Comparison of ENCODE assay signal across 8 cellular contexts in genomic region chr1:166875302-166875733, GRCh38. TPM values are rescaled to one million over a fixed set of nuclear protein-coding genes. Genes with fewer than 3 reads are reported as not detected.
DNase-seq lines count a peak whose midpoint lies in the region; ATAC-seq and TF ChIP-seq lines count a peak whose summit lies in the region.

No MANE protein-coding gene starts in this region.

- H3K36me3 ChIP-seq in adrenal gland (replicated peaks in 1 of 2) = no peaks in the 10 kb centered on the region
- no peaks in the 10 kb centered on the region for H3K36me3 ChIP-seq in right lobe of liver
- no peaks in the 10 kb centered on the region for H3K36me3 ChIP-seq in transverse colon

- H3K27me3 ChIP-seq in adrenal gland (no peaks in the 10 kb centered on the region), right lobe of liver (no peaks in the 10 kb centered on the region), transverse colon (no peaks in the 10 kb centered on the region)

- peak overlapping the region; percentile 69 for H3K27ac Mint-ChIP-seq in activated T-cell treated with anti-CD3 and anti-CD28 coated beads, Interleukin-2, amount 50 U/mL, for 72 hours

- DNase-seq in activated T-cell treated with anti-CD3 and anti-CD28 coated beads, Interleukin-2, amount 50 U/mL, for 72 hours = no peak
- DNase-seq in activated T-cell treated with anti-CD3 and anti-CD28 coated beads, Interleukin-2, amount 50 U/mL, for 48 hours = no peak
- no peak for DNase-seq in adrenal gland
- DNase-seq in right lobe of liver = no peak
- DNase-seq in transverse colon = no peak
- DNase-seq in AG08396 (ENCODE audit: low spot score) = no peak
- no peak for DNase-seq in COLO668 (lab: John Stamatoyannopoulos, UW; ENCODE audit: unreplicated experiment)
- DNase-seq in NCI-H128 (lab: John Stamatoyannopoulos, UW; ENCODE audit: unreplicated experiment) = no peak

- TF ChIP-seq CTCF in adrenal gland (IDR thresholded peaks at IDR 0.05) = no peak
- no peak for TF ChIP-seq CTCF in right lobe of liver (IDR thresholded peaks at IDR 0.05)
- TF ChIP-seq CTCF in transverse colon (IDR thresholded peaks at IDR 0.05) = no peak

- no peaks in the 10 kb centered on the region for H3K27me3 Mint-ChIP-seq in activated T-cell treated with anti-CD3 and anti-CD28 coated beads, Interleukin-2, amount 50 U/mL, for 72 hours (ENCODE audit: low read depth)

- intact Hi-C loops in adrenal gland (cut with DNase I) = no loop called here
- intact Hi-C loops in right lobe of liver (cut with DNase I) = no loop called here
- intact Hi-C loops in transverse colon (cut with DNase I; ENCODE audit: low total_unique reads) = no loop called here

- H3K4me3 ChIP-seq in adrenal gland (peak overlapping the region; percentile 52 to 92 (median 68)), right lobe of liver (peak overlapping the region; percentile 84 to 95 (median 84)), transverse colon (peak overlapping the region; percentile 75 to 95 (median 84))

- WGBS in adrenal gland, 4 donors = 38 to 46% (median 43%) methylated on average over 8 of the region's 8 CpGs
- WGBS in right lobe of liver (ENCODE audit: insufficient coverage, low coverage, low lambda C conversion rate, missing lambda C conversion rate) = 12% methylated on average over 8 of the region's 8 CpGs
- 38 to 60% methylated on average over 1 to 8 of the region's 8 CpGs for WGBS in transverse colon (ENCODE audit: low coverage in 1 of 2), 2 donors

- no peaks in the 10 kb centered on the region for H3K9me3 ChIP-seq in adrenal gland (replicated peaks in 1 of 3)
- no peaks in the 10 kb centered on the region for H3K9me3 ChIP-seq in right lobe of liver
- no peaks in the 10 kb centered on the region for H3K9me3 ChIP-seq in transverse colon

- H3K4me1 ChIP-seq in adrenal gland (replicated peaks in 1 of 2) = peaks cover 6 to 39% of the 10 kb centered on the region in 2 donors
- H3K4me1 ChIP-seq in right lobe of liver = peaks cover 0 to 53% (median 13%) of the 10 kb centered on the region in 4 donors
- H3K4me1 ChIP-seq in transverse colon = peaks cover 8 to 26% (median 20%) of the 10 kb centered on the region in 4 donors

- no peak for ATAC-seq in activated T-cell treated with anti-CD3 and anti-CD28 coated beads, Interleukin-2, amount 50 U/mL, for 72 hours (replicated peaks in 1 of 2)
- no peak for ATAC-seq in right lobe of liver

- in situ Hi-C loops in transverse colon (cut with MboI; ENCODE audit: low pct_ligation_motif_present in 1 of 4, low pct_unique_long_range_greater_than_20kb in 1 of 4, low sequenced_read_pairs in 3 of 4) = loop anchor here in 2 of 4 donors (25.0 kb wide), 2 partner anchors 562 to 662 kb away; no protein-coding TSS in a partner anchor

- H3K9me3 Mint-ChIP-seq in activated T-cell treated with anti-CD3 and anti-CD28 coated beads, Interleukin-2, amount 50 U/mL, for 72 hours = peaks cover 0 to 3% of the 10 kb centered on the region in 2 donors

- no peak for TF ChIP-seq EP300 in transverse colon (IDR thresholded peaks at IDR 0.05; ENCODE audit: low read depth)

- H3K4me1 Mint-ChIP-seq in activated T-cell treated with anti-CD3 and anti-CD28 coated beads, Interleukin-2, amount 50 U/mL, for 72 hours (ENCODE audit: low read depth) = peaks cover 47% of the 10 kb centered on the region

- peaks cover 0 to 4% of the 10 kb centered on the region in 2 donors for H3K36me3 Mint-ChIP-seq in activated T-cell treated with anti-CD3 and anti-CD28 coated beads, Interleukin-2, amount 50 U/mL, for 72 hours (ENCODE audit: insufficient read depth in 2 of 2)

- no peak for TF ChIP-seq POLR2A in adrenal gland (IDR thresholded peaks at IDR 0.05)
- TF ChIP-seq POLR2A in right lobe of liver (IDR thresholded peaks at IDR 0.05) = no peak
- TF ChIP-seq POLR2A in transverse colon (IDR thresholded peaks at IDR 0.05) = no peak

- H3K27ac ChIP-seq in adrenal gland (peak overlapping the region in 4 of 5 donors; percentile 91 to 96 (median 94)), right lobe of liver (peak overlapping the region; percentile 93 to 98 (median 95)), transverse colon (peak overlapping the region; percentile 93 to 99 (median 97))

- H3K4me3 Mint-ChIP-seq in activated T-cell treated with anti-CD3 and anti-CD28 coated beads, Interleukin-2, amount 50 U/mL, for 72 hours = peak overlapping the region; percentile 81 to 87

RNA-seq across cellular contexts. Expression of gene TADA1, which starts 0.7 kb away (rescaled TPM):
- 10 to 100 TPM; 17.3 to 17.9 TPM for total RNA-seq in activated T-cell treated with anti-CD3 and anti-CD28 coated beads, Interleukin-2, amount 50 U/mL, for 72 hours
- total RNA-seq in adrenal gland (10 to 100 TPM in 7 of 8 donors, 1 to 10 TPM in 1; 9.8 to 22.3 (median 13.1) TPM), right lobe of liver (10 to 100 TPM in 4 of 6 experiments, 1 to 10 TPM in 2; 7.3 to 16.7 (median 11.4) TPM), transverse colon (10 to 100 TPM in 3 of 4 donors, 1 to 10 TPM in 1; 1.5 to 21.7 (median 12.0) TPM)
- polyA plus RNA-seq in adrenal gland = 10 to 100 TPM in 1 of 3 donors, 1 to 10 TPM in 2; 5.8 to 23.1 (median 6.2) TPM

RNA-seq across cellular contexts. Expression of gene POGK, which starts 36.0 kb away (rescaled TPM):
- 10 to 100 TPM; 50.6 to 51.7 TPM for total RNA-seq in activated T-cell treated with anti-CD3 and anti-CD28 coated beads, Interleukin-2, amount 50 U/mL, for 72 hours
- total RNA-seq in adrenal gland (10 to 100 TPM; 11.0 to 31.1 (median 24.4) TPM), right lobe of liver (10 to 100 TPM in 5 of 6 experiments, 1 to 10 TPM in 1; 9.0 to 15.7 (median 12.3) TPM), transverse colon (10 to 100 TPM; 16.8 to 29.9 (median 24.9) TPM)
- 10 to 100 TPM in 1 of 3 donors, 1 to 10 TPM in 2; 7.3 to 12.9 (median 9.6) TPM for polyA plus RNA-seq in adrenal gland
